1 cellular context compared by ENCODE assay signal in genomic region chr3:53269888-53270880, GRCh38.
A peak's percentile ranks its signal among the peaks of the same experiment; 100 is the strongest.
TF ChIP-seq lines count a peak whose summit lies in the region.

No MANE protein-coding gene starts in this region.

TF ChIP-seq in K562, 482 proteins besides CTCF, POLR2A, EP300 and RAD21 (continued from another document and continues in another):
- TF ChIP-seq TSHZ1 (CRISPR knock-in tag; IDR thresholded peaks at IDR 0.05): no peak
- TF ChIP-seq SREBF2 (CRISPR knock-in tag; IDR thresholded peaks at IDR 0.05): no peak
- peak; percentile 66; the same call in 1 of the 2 replicates for TF ChIP-seq ZNF311 (CRISPR knock-in tag; IDR thresholded peaks at IDR 0.05)
- no peak for TF ChIP-seq SMC3 (conservative IDR thresholded peaks at IDR 0.05; ENCODE audit: insufficient read depth, low read depth, low read length)
- peak; percentile 99 for TF ChIP-seq NFE2L1 (tag; IDR thresholded peaks at IDR 0.05; ENCODE audit: borderline replicate concordance, low read depth)
- TF ChIP-seq SMARCA4 (IDR thresholded peaks at IDR 0.05): peak; percentile 86
- TF ChIP-seq CTBP1 (IDR thresholded peaks at IDR 0.05; ENCODE audit: borderline replicate concordance): peak; percentile 78
- TF ChIP-seq, protein P1, sequence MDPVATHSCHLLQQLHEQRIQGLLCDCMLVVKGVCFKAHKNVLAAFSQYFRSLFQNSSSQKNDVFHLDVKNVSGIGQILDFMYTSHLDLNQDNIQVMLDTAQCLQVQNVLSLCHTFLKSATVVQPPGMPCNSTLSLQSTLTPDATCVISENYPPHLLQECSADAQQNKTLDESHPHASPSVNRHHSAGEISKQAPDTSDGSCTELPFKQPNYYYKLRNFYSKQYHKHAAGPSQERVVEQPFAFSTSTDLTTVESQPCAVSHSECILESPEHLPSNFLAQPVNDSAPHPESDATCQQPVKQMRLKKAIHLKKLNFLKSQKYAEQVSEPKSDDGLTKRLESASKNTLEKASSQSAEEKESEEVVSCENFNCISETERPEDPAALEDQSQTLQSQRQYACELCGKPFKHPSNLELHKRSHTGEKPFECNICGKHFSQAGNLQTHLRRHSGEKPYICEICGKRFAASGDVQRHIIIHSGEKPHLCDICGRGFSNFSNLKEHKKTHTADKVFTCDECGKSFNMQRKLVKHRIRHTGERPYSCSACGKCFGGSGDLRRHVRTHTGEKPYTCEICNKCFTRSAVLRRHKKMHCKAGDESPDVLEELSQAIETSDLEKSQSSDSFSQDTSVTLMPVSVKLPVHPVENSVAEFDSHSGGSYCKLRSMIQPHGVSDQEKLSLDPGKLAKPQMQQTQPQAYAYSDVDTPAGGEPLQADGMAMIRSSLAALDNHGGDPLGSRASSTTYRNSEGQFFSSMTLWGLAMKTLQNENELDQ (CRISPR knock-in tag; IDR thresholded peaks at IDR 0.05; ENCODE audit: borderline replicate concordance): no peak
- peak; percentile 86 for TF ChIP-seq ZFX (CRISPR knock-in tag; IDR thresholded peaks at IDR 0.05)
- TF ChIP-seq TARDBP (IDR thresholded peaks at IDR 0.05): no peak
- peak; percentile 70 for TF ChIP-seq ATF3 (IDR thresholded peaks at IDR 0.05)
- no peak for TF ChIP-seq ATF3 (CRISPR knock-in tag; conservative IDR thresholded peaks at IDR 0.05)
- TF ChIP-seq ZNF23 (CRISPR knock-in tag; IDR thresholded peaks at IDR 0.05): no peak; the same call in 1 of the 2 replicates
- no peak for TF ChIP-seq PML (IDR thresholded peaks at IDR 0.05; ENCODE audit: low read length)
- TF ChIP-seq, protein P2, sequence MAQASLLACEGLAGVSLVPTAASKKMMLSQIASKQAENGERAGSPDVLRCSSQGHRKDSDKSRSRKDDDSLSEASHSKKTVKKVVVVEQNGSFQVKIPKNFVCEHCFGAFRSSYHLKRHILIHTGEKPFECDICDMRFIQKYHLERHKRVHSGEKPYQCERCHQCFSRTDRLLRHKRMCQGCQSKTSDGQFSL (CRISPR knock-in tag; IDR thresholded peaks at IDR 0.05): no peak
- TF ChIP-seq, protein P2 (tag; IDR thresholded peaks at IDR 0.05): peak in 1 of 2 experiments; percentile 70; a peak in 1 of 4 replicates
- peak; percentile 58 for TF ChIP-seq EP400 (IDR thresholded peaks at IDR 0.05)
- peak; percentile 79 for TF ChIP-seq CXXC5 (CRISPR knock-in tag; IDR thresholded peaks at IDR 0.05)
- peak; percentile 78 for TF ChIP-seq POLR2G (IDR thresholded peaks at IDR 0.05; ENCODE audit: low read depth, low read length)
- no peak for TF ChIP-seq RBM15 (IDR thresholded peaks at IDR 0.05; ENCODE audit: insufficient read depth, low read length)
- TF ChIP-seq SIX5 (IDR thresholded peaks at IDR 0.05; ENCODE audit: borderline replicate concordance in 1 of 2, insufficient read depth in 1 of 2, low read depth in 1 of 2, low read length in 2 of 2): no peak
- no peak; the same call in 1 of the 2 replicates for TF ChIP-seq ZBTB12 (CRISPR knock-in tag; IDR thresholded peaks at IDR 0.05)
- TF ChIP-seq ZNF639 (CRISPR knock-in tag; conservative IDR thresholded peaks at IDR 0.05 in 1 of 2, IDR thresholded peaks at IDR 0.05 in 1 of 2): peak in 1 of 2 experiments; percentile 67; a peak in 2 of 4 replicates
- TF ChIP-seq FOXJ3 (CRISPR knock-in tag; IDR thresholded peaks at IDR 0.05): no peak
- no peak for TF ChIP-seq NFIX (CRISPR knock-in tag; IDR thresholded peaks at IDR 0.05; ENCODE audit: low read depth)
- TF ChIP-seq PURB (CRISPR knock-in tag; IDR thresholded peaks at IDR 0.05; ENCODE audit: low read depth): no peak
- no peak for TF ChIP-seq CREBBP (IDR thresholded peaks at IDR 0.05; ENCODE audit: low read depth, low read length)
- peak; percentile 29 for TF ChIP-seq NUFIP1 (IDR thresholded peaks at IDR 0.05; ENCODE audit: partially characterized antibody)
- no peak for TF ChIP-seq ESRRB (CRISPR knock-in tag; IDR thresholded peaks at IDR 0.05; ENCODE audit: borderline replicate concordance)
- TF ChIP-seq SPI1 (IDR thresholded peaks at IDR 0.05; ENCODE audit: borderline replicate concordance, low read depth, low read length): 0 out of 2 replicates have a peak, but pooled peaks have one; percentile 10
- 0 out of 2 replicates have a peak, but pooled peaks have one; percentile 24 for TF ChIP-seq ZBTB34 (CRISPR knock-in tag; IDR thresholded peaks at IDR 0.05)
- TF ChIP-seq ZNF444 (CRISPR knock-in tag; IDR thresholded peaks at IDR 0.05): no peak
- TF ChIP-seq ZKSCAN3 (CRISPR knock-in tag; IDR thresholded peaks at IDR 0.05): no peak
- no peak for TF ChIP-seq SRSF1 (IDR thresholded peaks at IDR 0.05; ENCODE audit: low read depth, low read length)
- peak; percentile 85; the same call in 1 of the 2 replicates for TF ChIP-seq ZNF584 (CRISPR knock-in tag; IDR thresholded peaks at IDR 0.05; ENCODE audit: low read depth)
- peak; percentile 54; the same call in 1 of the 2 replicates for TF ChIP-seq HINFP (tag; conservative IDR thresholded peaks at IDR 0.05; ENCODE audit: low read depth)
- peak; percentile 37; the same call in 1 of the 2 replicates for TF ChIP-seq SUPT5H (IDR thresholded peaks at IDR 0.05)
- TF ChIP-seq, protein P3, sequence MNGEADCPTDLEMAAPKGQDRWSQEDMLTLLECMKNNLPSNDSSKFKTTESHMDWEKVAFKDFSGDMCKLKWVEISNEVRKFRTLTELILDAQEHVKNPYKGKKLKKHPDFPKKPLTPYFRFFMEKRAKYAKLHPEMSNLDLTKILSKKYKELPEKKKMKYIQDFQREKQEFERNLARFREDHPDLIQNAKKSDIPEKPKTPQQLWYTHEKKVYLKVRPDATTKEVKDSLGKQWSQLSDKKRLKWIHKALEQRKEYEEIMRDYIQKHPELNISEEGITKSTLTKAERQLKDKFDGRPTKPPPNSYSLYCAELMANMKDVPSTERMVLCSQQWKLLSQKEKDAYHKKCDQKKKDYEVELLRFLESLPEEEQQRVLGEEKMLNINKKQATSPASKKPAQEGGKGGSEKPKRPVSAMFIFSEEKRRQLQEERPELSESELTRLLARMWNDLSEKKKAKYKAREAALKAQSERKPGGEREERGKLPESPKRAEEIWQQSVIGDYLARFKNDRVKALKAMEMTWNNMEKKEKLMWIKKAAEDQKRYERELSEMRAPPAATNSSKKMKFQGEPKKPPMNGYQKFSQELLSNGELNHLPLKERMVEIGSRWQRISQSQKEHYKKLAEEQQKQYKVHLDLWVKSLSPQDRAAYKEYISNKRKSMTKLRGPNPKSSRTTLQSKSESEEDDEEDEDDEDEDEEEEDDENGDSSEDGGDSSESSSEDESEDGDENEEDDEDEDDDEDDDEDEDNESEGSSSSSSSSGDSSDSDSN (IDR thresholded peaks at IDR 0.05; ENCODE audit: borderline replicate concordance in 1 of 2, low read depth in 2 of 2, low read length in 2 of 2): 0 out of 4 replicates have a peak, but pooled peaks of 1 of the 2 experiments have one; percentile 39
- TF ChIP-seq HDAC8 (tag; IDR thresholded peaks at IDR 0.05): peak; percentile 76; the same call in 1 of the 2 replicates
- peak; percentile 93 for TF ChIP-seq DMBX1 (CRISPR knock-in tag; IDR thresholded peaks at IDR 0.05; ENCODE audit: borderline replicate concordance)
- TF ChIP-seq ZNF41 (CRISPR knock-in tag; conservative IDR thresholded peaks at IDR 0.05): peak; percentile 1; the same call in 1 of the 2 replicates
- TF ChIP-seq KLF13 (tag; IDR thresholded peaks at IDR 0.05; ENCODE audit: borderline replicate concordance, low read depth): 0 out of 2 replicates have a peak, but pooled peaks have one; percentile 58
- peak; percentile 98 for TF ChIP-seq BACH1 (tag; IDR thresholded peaks at IDR 0.05)
- TF ChIP-seq RBM17 (IDR thresholded peaks at IDR 0.05; ENCODE audit: borderline replicate concordance, low read depth, low read length): no peak
- TF ChIP-seq, protein P4, sequence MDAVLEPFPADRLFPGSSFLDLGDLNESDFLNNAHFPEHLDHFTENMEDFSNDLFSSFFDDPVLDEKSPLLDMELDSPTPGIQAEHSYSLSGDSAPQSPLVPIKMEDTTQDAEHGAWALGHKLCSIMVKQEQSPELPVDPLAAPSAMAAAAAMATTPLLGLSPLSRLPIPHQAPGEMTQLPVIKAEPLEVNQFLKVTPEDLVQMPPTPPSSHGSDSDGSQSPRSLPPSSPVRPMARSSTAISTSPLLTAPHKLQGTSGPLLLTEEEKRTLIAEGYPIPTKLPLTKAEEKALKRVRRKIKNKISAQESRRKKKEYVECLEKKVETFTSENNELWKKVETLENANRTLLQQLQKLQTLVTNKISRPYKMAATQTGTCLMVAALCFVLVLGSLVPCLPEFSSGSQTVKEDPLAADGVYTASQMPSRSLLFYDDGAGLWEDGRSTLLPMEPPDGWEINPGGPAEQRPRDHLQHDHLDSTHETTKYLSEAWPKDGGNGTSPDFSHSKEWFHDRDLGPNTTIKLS (IDR thresholded peaks at IDR 0.05; ENCODE audit: borderline replicate concordance, low read depth): no peak
